In the genomic region with DNA sequence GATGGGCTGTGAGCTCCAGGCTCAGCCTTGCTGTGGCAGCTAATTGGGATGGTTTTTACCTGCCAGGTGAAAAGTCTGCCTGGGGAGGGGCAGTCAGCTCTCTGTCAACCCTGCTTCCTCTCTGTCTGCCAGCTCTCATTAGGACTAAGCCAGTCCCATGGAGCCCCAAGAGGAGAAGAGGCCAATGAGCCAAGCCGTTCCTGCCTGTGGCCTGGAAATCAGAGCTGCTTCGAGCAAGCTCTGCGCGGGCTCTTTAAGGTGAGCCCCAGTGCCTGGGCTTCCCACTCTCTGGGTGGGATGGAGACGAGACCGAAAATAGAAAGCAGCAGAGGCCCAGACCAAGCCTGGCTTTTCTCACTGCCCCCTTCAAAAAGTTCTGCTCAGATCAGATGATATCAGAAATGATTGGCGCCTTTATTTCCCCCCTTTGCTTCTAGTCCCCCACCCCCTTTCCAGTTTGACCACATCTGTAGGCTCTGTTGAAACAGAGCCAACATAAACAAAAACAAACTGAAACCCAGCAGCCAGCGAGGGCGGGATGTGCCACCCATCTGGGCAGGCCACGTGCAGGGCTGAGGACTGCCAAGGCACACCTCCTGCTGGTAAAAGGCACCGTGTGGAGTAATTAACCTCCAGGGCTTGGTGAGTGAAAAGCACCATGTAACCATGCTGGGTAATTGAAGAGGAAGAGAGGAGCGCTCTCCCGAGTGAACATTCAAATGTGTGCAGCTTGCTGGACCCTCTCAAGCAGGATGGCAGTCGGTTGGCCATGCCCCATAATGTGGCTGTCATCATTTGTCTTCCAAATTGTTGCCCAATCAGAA, we compare ENCODE assay signal across 8 cellular contexts.
DNase-seq lines count a peak whose midpoint lies in the region; ATAC-seq and TF ChIP-seq lines count a peak whose summit lies in the region.

No MANE protein-coding gene starts in this region.

- H3K9ac ChIP-seq in BLaER1 = peak overlapping the region; percentile 23; the same call in 1 of the 2 replicates
- H3K9ac ChIP-seq in endocrine pancreas (ENCODE audit: control insufficient read depth, insufficient read depth, low read length) = peak overlapping the region; percentile 10
- no peak overlapping the region for H3K9ac ChIP-seq in neural progenitor cell

- H2AFZ ChIP-seq in neural progenitor cell (replicated peaks) = no peak overlapping the region

- peak; percentile 52 for ATAC-seq in HG03439 (IDR thresholded peaks at IDR 0.05; ENCODE audit: unreplicated experiment)

- peak in 3 of 6 experiments; percentile 5 to 35 (median 28) for TF ChIP-seq CTCF in Peyer's patch (IDR thresholded peaks at IDR 0.05)
- no peak for TF ChIP-seq CTCF in neural progenitor cell (IDR thresholded peaks at IDR 0.05)

- H3K9me3 ChIP-seq in BLaER1 = no peaks in the 10 kb centered on the region; the same call in 1 of the 2 replicates
- no peaks in the 10 kb centered on the region for H3K9me3 ChIP-seq in Peyer's patch
- H3K9me3 ChIP-seq in endocrine pancreas (ENCODE audit: control insufficient read depth, low read length) = no peaks in the 10 kb centered on the region
- H3K9me3 ChIP-seq in neural progenitor cell (ENCODE audit: low read depth) = no peaks in the 10 kb centered on the region
- H3K9me3 ChIP-seq in HAP-1 = no peaks in the 10 kb centered on the region

- H3K9me3 Mint-ChIP-seq in neural progenitor cell = peaks cover 7% of the 10 kb centered on the region

- H3K36me3 ChIP-seq in BLaER1 (no peaks in the 10 kb centered on the region), Peyer's patch (no peaks in the 10 kb centered on the region), endocrine pancreas (ENCODE audit: control insufficient read depth, insufficient read depth, low read length) (no peaks in the 10 kb centered on the region), neural progenitor cell (no peaks in the 10 kb centered on the region), HAP-1 (replicated peaks) (no peaks in the 10 kb centered on the region)

- H3K4me1 ChIP-seq in BLaER1 (peaks cover 69% of the 10 kb centered on the region), Peyer's patch (peaks cover 0 to 16% (median 0%) of the 10 kb centered on the region in 4 donors), endocrine pancreas (ENCODE audit: control insufficient read depth, insufficient read depth, low read length) (no peaks in the 10 kb centered on the region), neural progenitor cell (peaks cover 25% of the 10 kb centered on the region), HAP-1 (no peaks in the 10 kb centered on the region)

- H4K20me1 ChIP-seq in BLaER1 (no peaks in the 10 kb centered on the region), neural progenitor cell (ENCODE audit: low read depth) (no peaks in the 10 kb centered on the region)

- no peak for TF ChIP-seq POLR2A in Peyer's patch (IDR thresholded peaks at IDR 0.05)

- H3K27me3 ChIP-seq in BLaER1 (no peaks in the 10 kb centered on the region), Peyer's patch (no peaks in the 10 kb centered on the region), endocrine pancreas (ENCODE audit: control insufficient read depth, insufficient read depth, low read length) (no peaks in the 10 kb centered on the region), neural progenitor cell (no peaks in the 10 kb centered on the region), HAP-1 (ENCODE audit: low read depth) (no peaks in the 10 kb centered on the region)

- peaks cover 14% of the 10 kb centered on the region for H3K27me3 Mint-ChIP-seq in neural progenitor cell (ENCODE audit: insufficient read depth, low read depth)

- in situ Hi-C loops in HAP-1 (cut with MboI; ENCODE audit: low sequenced_read_pairs) = no loop called here

- peaks cover 61% of the 10 kb centered on the region for H3K4me1 Mint-ChIP-seq in neural progenitor cell

- DNase-seq in Peyer's patch (peak; percentile 32 to 77 (median 75)), neural progenitor cell (ENCODE audit: low spot score) (no peak), T1000 (lab: John Stamatoyannopoulos, UW) (no peak), epidermal melanocyte (ENCODE audit: insufficient read length, low spot score) (no peak), HAP-1 (ENCODE audit: low spot score in 2 of 2) (no peak)

- H3K36me3 Mint-ChIP-seq in neural progenitor cell = no peaks in the 10 kb centered on the region

- H3K4me3 ChIP-seq in BLaER1 = peak overlapping the region; percentile 31; the same call in 1 of the 2 replicates
- no peak overlapping the region for H3K4me3 ChIP-seq in Peyer's patch
- H3K4me3 ChIP-seq in endocrine pancreas (ENCODE audit: control insufficient read depth, insufficient read depth, low read length) = no peak overlapping the region
- no peak overlapping the region for H3K4me3 ChIP-seq in neural progenitor cell
- no peak overlapping the region for H3K4me3 ChIP-seq in HAP-1

- no peaks in the 10 kb centered on the region for H3K79me2 ChIP-seq in neural progenitor cell (ENCODE audit: low read depth)

- peaks cover 10% of the 10 kb centered on the region for H3F3A ChIP-seq in neural progenitor cell (ENCODE audit: low read depth)

- no peak overlapping the region for H3K4me3 Mint-ChIP-seq in neural progenitor cell

- H3K27ac ChIP-seq in BLaER1 (peak overlapping the region; percentile 57), Peyer's patch (peak overlapping the region in 2 of 4 donors; percentile 40 to 45), neural progenitor cell (no peak overlapping the region)

- H3K4me2 ChIP-seq in BLaER1 = peak overlapping the region; percentile 78
- H3K4me2 ChIP-seq in neural progenitor cell = no peak overlapping the region

- H3K27ac Mint-ChIP-seq in neural progenitor cell = peak overlapping the region; percentile 72

Comparison
In these comparisons a context has a peak if more than half of its experiments do, and no peak if none do; other contexts are left out.
1. DNase-seq: peak in Peyer's patch (3 of 3); none in neural progenitor cell (single experiment), T1000 (single experiment), epidermal melanocyte (single experiment) and HAP-1 (0 of 2).